15 cellular contexts compared by ENCODE assay signal in genomic region chr16:31699601-31700000, GRCh38.
DNase-seq lines count a peak whose midpoint lies in the region; ATAC-seq, FAIRE-seq and TF ChIP-seq lines count a peak whose summit lies in the region.
"Had no signal": no experiment of that assay in that cellular context is flagged by ENCODE, and none has a peak within 500 bp of the region (broad histone marks: within the 10 kb centered on the region; RNA-seq: fewer than 3 reads in every experiment).

No MANE protein-coding gene starts in this region.

- H3K27me3 Mint-ChIP-seq in CD8-positive, alpha-beta memory T cell, result no peaks in the 10 kb centered on the region
- H3K27me3 Mint-ChIP-seq: activated CD4-positive, alpha-beta memory T cell treated with anti-CD3 and anti-CD28 coated beads for 36 hours had no signal

- H3K4me2 ChIP-seq in SK-N-SH (peak overlapping the region; percentile 79; the same call in 1 of the 2 replicates), K562 (ENCODE audit: insufficient read depth, low read length) (no peak overlapping the region), neural cell (ENCODE audit: low read length) (peak overlapping the region; percentile 42)

- in situ Hi-C loops in K562 (cut with MboI), result loop anchor here (10.0 kb wide), 3 partner anchors 245 to 745 kb away; partner anchors contain the start of genes ARMC5 and SETD1A

- H3K36me3 ChIP-seq in SK-N-SH (replicated peaks in 1 of 2; ENCODE audit: control insufficient read depth in 1 of 2, insufficient read depth in 2 of 2, low read length in 1 of 2), result peaks cover 0 to 16% of the 10 kb centered on the region in 2 experiments
- peaks cover 22% of the 10 kb centered on the region for H3K36me3 ChIP-seq in CD8-positive, alpha-beta memory T cell (ENCODE audit: insufficient read depth, low read length)
- H3K36me3 ChIP-seq in K562 (ENCODE audit: control insufficient read depth, insufficient read depth, low read length), result peaks cover 26% of the 10 kb centered on the region; the same call in 2 of the 3 replicates
- no peaks in the 10 kb centered on the region for H3K36me3 ChIP-seq in neural cell (ENCODE audit: insufficient read depth, low read length)

- TF ChIP-seq CTCF in SK-N-SH (IDR thresholded peaks at IDR 0.05) (no peak), K562 (IDR thresholded peaks at IDR 0.05 in 2 of 3, conservative IDR thresholded peaks at IDR 0.05 in 1 of 3; ENCODE audit: insufficient read depth in 2 of 3, low read depth in 1 of 3, low read length in 3 of 3) (no peak), neural cell (IDR thresholded peaks at IDR 0.05; ENCODE audit: poor library complexity, severe bottlenecking) (no peak)

- no peak overlapping the region for H3K27ac ChIP-seq in SK-N-SH (ENCODE audit: low read depth in 2 of 2, low read length in 1 of 2)
- no peak overlapping the region for H3K27ac ChIP-seq in CD8-positive, alpha-beta memory T cell (ENCODE audit: low read depth, low read length)
- no peak overlapping the region for H3K27ac ChIP-seq in K562 (ENCODE audit: extremely low read depth, low read depth, low read length)
- no peak overlapping the region for H3K27ac ChIP-seq in neural cell (ENCODE audit: low read length)
- H3K27ac ChIP-seq: 22Rv1, cardiac muscle cell, GM23248 had no signal

- 42% methylated on average over 5 of the region's 8 CpGs for WGBS in SK-N-SH (ENCODE audit: low lambda C conversion rate)
- WGBS in K562 (ENCODE audit: insufficient coverage, low coverage, missing lambda C conversion rate), result 41% methylated on average over 8 of the region's 8 CpGs

- H4K20me1 ChIP-seq in SK-N-SH (ENCODE audit: insufficient read depth) (no peaks in the 10 kb centered on the region), K562 (replicated peaks; ENCODE audit: control insufficient read depth, insufficient read depth, low read length) (no peaks in the 10 kb centered on the region), neural cell (ENCODE audit: insufficient read depth) (no peaks in the 10 kb centered on the region)

- intact Hi-C loops in K562 (cut with micrococcal nuclease), result loop anchor here (10.0 kb wide), 1 partner anchor 315 kb away; no protein-coding TSS in a partner anchor

- H3K27me3 ChIP-seq in SK-N-SH (ENCODE audit: insufficient read depth) (no peaks in the 10 kb centered on the region), K562 (ENCODE audit: control insufficient read depth in 2 of 2, insufficient read depth in 2 of 2, low read length in 2 of 2) (no peaks in the 10 kb centered on the region), neural cell (ENCODE audit: insufficient read depth, low read depth, low read length) (peaks cover 15% of the 10 kb centered on the region)
- H3K27me3 ChIP-seq in CD8-positive, alpha-beta memory T cell (ENCODE audit: insufficient read depth, low read length, poor library complexity, severe bottlenecking), result no peaks in the 10 kb centered on the region
- H3K27me3 ChIP-seq: stomach, upper lobe of left lung had no signal

- H3K4me1 Mint-ChIP-seq in CD8-positive, alpha-beta memory T cell, result peaks cover 23 to 43% (median 33%) of the 10 kb centered on the region in 3 donors

- H3K9me3 ChIP-seq in SK-N-SH (no peaks in the 10 kb centered on the region), K562 (replicated peaks; ENCODE audit: control insufficient read depth, insufficient read depth, low read depth, low read length) (no peaks in the 10 kb centered on the region), neural cell (ENCODE audit: low read length) (no peaks in the 10 kb centered on the region)
- H3K9me3 ChIP-seq in CD8-positive, alpha-beta memory T cell (ENCODE audit: low read length), result peaks cover 1% of the 10 kb centered on the region
- H3K9me3 ChIP-seq: stomach, upper lobe of left lung had no signal

- no peaks in the 10 kb centered on the region for H3F3A ChIP-seq in SK-N-SH (replicated peaks; ENCODE audit: insufficient read depth)
- no peaks in the 10 kb centered on the region for H3F3A ChIP-seq in neural cell (ENCODE audit: insufficient read depth, low read length, poor library complexity, severe bottlenecking)

- no peak for TF ChIP-seq POLR2A in K562 (conservative IDR thresholded peaks at IDR 0.05)

- peaks cover 0 to 34% (median 6%) of the 10 kb centered on the region in 3 donors for H3K36me3 Mint-ChIP-seq in CD8-positive, alpha-beta memory T cell

- TF ChIP-seq RAD21 in SK-N-SH (IDR thresholded peaks at IDR 0.05; ENCODE audit: low read length) (no peak), K562 (CRISPR knock-in tag; conservative IDR thresholded peaks at IDR 0.05 in 1 of 2, IDR thresholded peaks at IDR 0.05 in 1 of 2) (no peak), neural cell (conservative IDR thresholded peaks at IDR 0.05) (no peak)

- H3K4me1 ChIP-seq in SK-N-SH (ENCODE audit: control insufficient read depth in 1 of 2, insufficient read depth in 2 of 2, low read depth in 1 of 2, low read length in 1 of 2) (peaks cover 0 to 8% of the 10 kb centered on the region in 2 experiments; a peak in 2 of 4 replicates), K562 (replicated peaks in 1 of 2; ENCODE audit: control insufficient read depth in 2 of 2, insufficient read depth in 2 of 2, low read length in 2 of 2) (peaks cover 5 to 8% of the 10 kb centered on the region in 2 experiments; a peak in 4 of 5 replicates)
- peaks cover 38% of the 10 kb centered on the region for H3K4me1 ChIP-seq in CD8-positive, alpha-beta memory T cell (ENCODE audit: insufficient read depth, low read length)

- no peaks in the 10 kb centered on the region for H3K9me3 Mint-ChIP-seq in CD8-positive, alpha-beta memory T cell
- H3K9me3 Mint-ChIP-seq: activated CD4-positive, alpha-beta memory T cell treated with anti-CD3 and anti-CD28 coated beads for 36 hours; activated T-helper 2 cell treated with anti-CD3 and anti-CD28 coated beads, Interferon-gamma antibody, Interleukin-2, Interleukin-4, amounts not matched to agents 10 μg/mL and 5 μg/mL and 100 μg/mL, durations not matched to agents 14 hours and 24 hours and 36 hours had no signal

- no peak overlapping the region for H2AFZ ChIP-seq in SK-N-SH (ENCODE audit: low read depth)
- peak overlapping the region; percentile 99; the same call in 1 of the 2 replicates for H2AFZ ChIP-seq in K562 (ENCODE audit: low read depth, low read length)
- no peak overlapping the region for H2AFZ ChIP-seq in neural cell (ENCODE audit: low read depth, low read length)

- POLR2A ChIA-PET in SK-N-SH (lab: Yijun Ruan, JAX), result interaction anchor here (5.5 kb wide), 1 partner anchor 14 kb away, joined by 25 read pairs; a partner anchor contains a TSS
- POLR2A ChIA-PET in CD8-positive, alpha-beta memory T cell (lab: Charles Lee), result no interaction called here
- POLR2A ChIA-PET in K562 (lab: Yijun Ruan, JAX), result interaction anchor here (0.8 to 1.7 kb wide), 4 partner anchors 10 to 240 kb away, joined by 4 to 8 read pairs (median 6); partner anchors contain the start of gene ARMC5

- H3K79me2 ChIP-seq in SK-N-SH (ENCODE audit: insufficient read depth), result peaks cover 7% of the 10 kb centered on the region
- peaks cover 23% of the 10 kb centered on the region for H3K79me2 ChIP-seq in K562 (ENCODE audit: control insufficient read depth, insufficient read depth, low read length)
- peaks cover 13% of the 10 kb centered on the region for H3K79me2 ChIP-seq in neural cell (replicated peaks; ENCODE audit: insufficient read depth, low read length)

- H3K9me2 ChIP-seq in SK-N-SH (no peaks in the 10 kb centered on the region), neural cell (ENCODE audit: insufficient read depth, low read length) (no peaks in the 10 kb centered on the region)

- H3K9ac ChIP-seq in SK-N-SH (no peak overlapping the region), K562 (ENCODE audit: insufficient read depth in 1 of 2, low read depth in 2 of 2, low read length in 2 of 2) (no peak overlapping the region), neural cell (ENCODE audit: low read length) (no peak overlapping the region)
- H3K9ac ChIP-seq: GM23248 had no signal

- no peak for DNase-seq in SK-N-SH
- DNase-seq in CD8-positive, alpha-beta memory T cell, result no peak
- no peak for DNase-seq in K562 (ENCODE audit: extremely low read depth in 1 of 4, low spot score in 3 of 4)
- no peak for DNase-seq in NCI-H1105 (lab: John Stamatoyannopoulos, UW)
- DNase-seq in D341Med (ENCODE audit: low spot score), result no peak

- BruUV-seq in K562 (replicated peaks; lab: Mats Ljungman, UMichigan), result no TSS peak

- peaks cover 4% of the 10 kb centered on the region for H3K9me1 ChIP-seq in K562 (ENCODE audit: control insufficient read depth, insufficient read depth, low read length)

- FAIRE-seq in K562 (lab: Jason Lieb, UNC), result no peak

- ATAC-seq in SK-N-SH treated with all-trans-retinoic acid at 6 μM for 48 hours (no peak), K562 (no peak), GM19324 (IDR thresholded peaks at IDR 0.05; ENCODE audit: low FRiP score, unreplicated experiment) (no peak)

- H3K4me3 Mint-ChIP-seq in CD8-positive, alpha-beta memory T cell, result peak overlapping the region in 6 of 7 donors; percentile 61 to 96 (median 88)

- peak overlapping the region in 5 of 8 donors; percentile 46 to 94 (median 87) for H3K27ac Mint-ChIP-seq in CD8-positive, alpha-beta memory T cell
- H3K27ac Mint-ChIP-seq: activated CD4-positive, alpha-beta memory T cell treated with anti-CD3 and anti-CD28 coated beads for 36 hours; activated T-helper 2 cell treated with anti-CD3 and anti-CD28 coated beads, Interferon-gamma antibody, Interleukin-2, Interleukin-4, amounts not matched to agents 10 μg/mL and 5 μg/mL and 100 μg/mL, durations not matched to agents 14 hours and 24 hours and 36 hours had no signal

- no peak overlapping the region for H3K4me3 ChIP-seq in SK-N-SH (ENCODE audit: low read depth in 2 of 2, low read length in 1 of 2)
- H3K4me3 ChIP-seq in CD8-positive, alpha-beta memory T cell (ENCODE audit: low read length), result no peak overlapping the region
- no peak overlapping the region for H3K4me3 ChIP-seq in K562
- peak overlapping the region; percentile 97 for H3K4me3 ChIP-seq in neural cell (ENCODE audit: low read length)

- TF ChIP-seq EP300 in SK-N-SH (IDR thresholded peaks at IDR 0.05; ENCODE audit: borderline replicate concordance in 1 of 2, low read depth in 1 of 2, low read length in 1 of 2) (no peak), K562 (IDR thresholded peaks at IDR 0.05; ENCODE audit: low read length) (no peak), neural cell (conservative IDR thresholded peaks at IDR 0.05; ENCODE audit: poor library complexity, severe bottlenecking) (no peak)

- CTCF ChIA-PET in SK-N-SH (lab: Yijun Ruan, JAX) (interaction anchor here (1.3 to 5.1 kb wide), 2 partner anchors 11 to 239 kb away, joined by 3 to 30 read pairs; a partner anchor contains a TSS), K562 (lab: Yijun Ruan, JAX; ENCODE audit: low intra/inter-chr PET ratio) (interaction anchor here (0.7 kb wide), 2 partner anchors 234 to 240 kb away, joined by 3 to 5 read pairs; no protein-coding TSS in a partner anchor)
- CTCF ChIA-PET in CD8-positive, alpha-beta memory T cell (lab: Charles Lee), result no interaction called here

TF ChIP-seq in SK-N-SH, 30 proteins besides CTCF, POLR2A, EP300 and RAD21 (continues in another document):
- no peak for TF ChIP-seq RFX5 (IDR thresholded peaks at IDR 0.05; ENCODE audit: low read length)

TF ChIP-seq in SK-N-SH treated with all-trans-retinoic acid at 6 μM for 48 hours, 23 proteins besides CTCF, POLR2A, EP300 and RAD21 (continues in another document):
- no peak for TF ChIP-seq ZNF70 (CRISPR knock-in tag; IDR thresholded peaks at IDR 0.05)

TF ChIP-seq in K562, 482 proteins besides CTCF, POLR2A, EP300 and RAD21 (continues in another document):
- no peak for TF ChIP-seq NFIC (IDR thresholded peaks at IDR 0.05)

TF ChIP-seq in neural cell, 6 proteins besides CTCF, POLR2A, EP300 and RAD21 (continues in another document):
- TF ChIP-seq MXI1 (conservative IDR thresholded peaks at IDR 0.05; ENCODE audit: poor library complexity, severe bottlenecking), result no peak
